ENCODE assay signal across 23 cellular contexts in the genomic region with DNA sequence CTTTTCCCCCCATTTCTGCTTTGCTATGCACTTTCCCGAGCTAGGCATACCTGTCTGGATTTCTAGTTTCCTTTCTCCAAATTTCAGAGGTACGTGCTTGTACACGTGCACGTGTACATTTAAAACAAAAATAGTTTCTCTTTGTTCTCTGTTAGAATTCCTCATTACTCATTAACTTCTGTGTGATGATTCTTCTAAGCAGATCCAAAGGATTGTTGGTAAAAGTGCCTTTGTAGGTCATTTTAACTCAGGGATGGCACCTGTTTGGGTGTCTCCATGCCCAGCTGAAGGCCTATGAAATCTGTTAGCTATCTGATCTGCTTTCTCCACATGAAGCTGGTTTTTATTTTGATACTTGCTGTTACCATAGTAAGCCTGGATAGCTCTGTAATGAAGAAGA.
"Had no signal": no experiment of that assay in that cellular context is flagged by ENCODE, and none has a peak within 500 bp of the region (broad histone marks: within the 10 kb centered on the region; RNA-seq: fewer than 3 reads in every experiment).

No MANE protein-coding gene starts in this region.

- H3K9me3 ChIP-seq: body of pancreas, neutrophil, pancreas had no signal

- H3K27ac ChIP-seq: dorsolateral prefrontal cortex, neutrophil, pancreas, tibial nerve had no signal

- ATAC-seq: activated CD8-positive, alpha-beta memory T cell treated with anti-CD3 and anti-CD28 coated beads, Interleukin-2, amount 10 ng/mL, durations not matched to agents 7 days and 5 days; activated T-helper 17 cell treated with anti-CD3 and anti-CD28 coated beads, Interleukin-2, amount 50 U/mL, for 72 hours; body of pancreas; naive thymus-derived CD4-positive, alpha-beta T cell; WTC11 had no signal

- H3K4me3 ChIP-seq: body of pancreas, dorsolateral prefrontal cortex, pancreas, tibial nerve had no signal

- H3K27me3 ChIP-seq: body of pancreas, dorsolateral prefrontal cortex, neutrophil, pancreas, tibial nerve had no signal

- DNase-seq: activated CD4-positive, alpha-beta memory T cell treated with anti-CD3 and anti-CD28 coated beads, Interleukin-2, amount 10 ng/mL, durations not matched to agents 7 days and 5 days; activated CD4-positive, alpha-beta T cell treated with anti-CD3 and anti-CD28 coated beads for 4 hours; activated CD8-positive, alpha-beta memory T cell treated with anti-CD3 and anti-CD28 coated beads, Interleukin-2, amount 10 ng/mL, durations not matched to agents 7 days and 5 days; activated naive CD4-positive, alpha-beta T cell; activated naive CD8-positive, alpha-beta T cell treated with anti-CD3 and anti-CD28 coated beads, Interleukin-2, amount 10 ng/mL, durations not matched to agents 7 days and 5 days; activated T-cell treated with anti-CD3 and anti-CD28 coated beads, Interleukin-2, amount 50 U/mL, for 1 hour; body of pancreas; caudate nucleus; dorsolateral prefrontal cortex; foreskin fibroblast; mesendoderm; naive thymus-derived CD4-positive, alpha-beta T cell; pancreas; stimulated activated CD4-positive, alpha-beta T cell treated with anti-CD3 and anti-CD28 coated beads, Interleukin-12 subunit alpha, Interleukin-12 subunit beta, amount 100 ng/mL, for 4 hours; stimulated activated CD4-positive, alpha-beta T cell treated with anti-CD3 and anti-CD28 coated beads, Interleukin-1b, Interleukin-23, amount 100 ng/mL, for 48 hours; stimulated activated CD8-positive, alpha-beta memory T cell treated with anti-CD3 and anti-CD28 coated beads, Interleukin-4, amount 100 ng/mL, for 48 hours; stimulated activated naive CD4-positive, alpha-beta T cell treated with Interleukin-2 at 50 U/mL for 16 hours had no signal

- FAIRE-seq: pancreas, TTC549, urothelium cell line had no signal

- H3K36me3 ChIP-seq: neutrophil, pancreas, tibial nerve had no signal
